8 cellular contexts compared by ENCODE assay signal in genomic region chr2:37982147-37982582, GRCh38. TPM values are rescaled to one million over a fixed set of nuclear protein-coding genes. Genes with fewer than 3 reads are reported as not detected.
DNase-seq lines count a peak whose midpoint lies in the region; ATAC-seq, FAIRE-seq and TF ChIP-seq lines count a peak whose summit lies in the region.

No MANE protein-coding gene starts in this region.

- TF ChIP-seq CTCF in CD8-positive, alpha-beta T cell (IDR thresholded peaks at IDR 0.05) = peak; percentile 96
- TF ChIP-seq CTCF in HFFc6 (IDR thresholded peaks at IDR 0.05) (peak; percentile 97), PC-3 (conservative IDR thresholded peaks at IDR 0.05; ENCODE audit: low read depth, low read length) (peak; percentile 94), pancreas (IDR thresholded peaks at IDR 0.05) (peak; percentile 61 to 84 (median 70)), transverse colon (IDR thresholded peaks at IDR 0.05) (peak; percentile 72 to 87 (median 81))

- no peak overlapping the region for H2AFZ ChIP-seq in PC-3 (ENCODE audit: low read length)

- no peaks in the 10 kb centered on the region for H3K9me3 ChIP-seq in CD8-positive, alpha-beta T cell (ENCODE audit: low read length)
- H3K9me3 ChIP-seq in PC-3 (ENCODE audit: low read length) (no peaks in the 10 kb centered on the region), pancreas (no peaks in the 10 kb centered on the region), transverse colon (no peaks in the 10 kb centered on the region)

- POLR2A ChIA-PET in CD8-positive, alpha-beta T cell (lab: Charles Lee) = interaction anchor here (0.9 kb wide), 1 partner anchor 57 kb away, joined by 3 read pairs; the partner anchor contains the start of gene RMDN2
- POLR2A ChIA-PET in PC-3 (lab: Charles Lee; ENCODE audit: unreplicated experiment) = interaction anchor here (0.7 kb wide), 1 partner anchor 289 kb away, joined by 4 read pairs; no protein-coding TSS in a partner anchor

- no peaks in the 10 kb centered on the region for H3K36me3 Mint-ChIP-seq in CD8-positive, alpha-beta T cell
- no peaks in the 10 kb centered on the region for H3K36me3 Mint-ChIP-seq in HFFc6 (ENCODE audit: low read depth)

- 3 to 4% methylated on average over 3 of the region's 3 CpGs for WGBS in pancreas, 2 donors
- 4 to 14% methylated on average over 3 of the region's 3 CpGs for WGBS in transverse colon (ENCODE audit: low coverage in 1 of 2), 2 donors

- H3F3A ChIP-seq in PC-3 (ENCODE audit: low read length, unreplicated experiment) = no peaks in the 10 kb centered on the region

- no peak for ATAC-seq in CD8-positive, alpha-beta T cell
- ATAC-seq in PC-3 (peak; percentile 42; the same call in 1 of the 2 replicates), pancreas (peak; percentile 46 to 71 (median 60)), GM18511 (IDR thresholded peaks at IDR 0.05; ENCODE audit: unreplicated experiment) (no peak)

- TF ChIP-seq POLR2A in transverse colon (IDR thresholded peaks at IDR 0.05) = no peak

- H3K27me3 ChIP-seq in CD8-positive, alpha-beta T cell (ENCODE audit: insufficient read depth, low read length) = no peaks in the 10 kb centered on the region
- H3K27me3 ChIP-seq in PC-3 (ENCODE audit: low read length) (no peaks in the 10 kb centered on the region), pancreas (no peaks in the 10 kb centered on the region), transverse colon (no peaks in the 10 kb centered on the region)

- in situ Hi-C loops in transverse colon (cut with MboI; ENCODE audit: low pct_ligation_motif_present in 1 of 4, low pct_unique_long_range_greater_than_20kb in 1 of 4, low sequenced_read_pairs in 3 of 4) = loop anchor here (10.0 to 25.0 kb wide), 2 partner anchors 293 to 530 kb away; no protein-coding TSS in a partner anchor

- no peak overlapping the region for H3K27ac Mint-ChIP-seq in CD8-positive, alpha-beta T cell
- no peak overlapping the region for H3K27ac Mint-ChIP-seq in HFFc6

- H3K4me1 Mint-ChIP-seq in CD8-positive, alpha-beta T cell (ENCODE audit: low read depth) = peaks cover 3% of the 10 kb centered on the region
- H3K4me1 Mint-ChIP-seq in HFFc6 (ENCODE audit: low read depth) = peaks cover 6% of the 10 kb centered on the region; the same call in 1 of the 2 replicates

- DNase-seq in CD8-positive, alpha-beta T cell = peak; percentile 17 to 75 (median 38)
- DNase-seq in HFFc6 = peak; percentile 33
- DNase-seq in PC-3 = peak; percentile 79
- DNase-seq in activated T-helper 9 cell treated with anti-CD3 and anti-CD28 coated beads, Interleukin-2, amount 50 U/mL, for 16 hours (ENCODE audit: low read depth) = peak; percentile 31
- DNase-seq in globus pallidus (ENCODE audit: low spot score) = peak; percentile 36
- DNase-seq in pancreas = peak in 5 of 6 donors; percentile 32 to 76 (median 53)
- peak; percentile 75 for DNase-seq in transverse colon

- H3K9me2 ChIP-seq in PC-3 (replicated peaks; ENCODE audit: low read length) = no peaks in the 10 kb centered on the region

- H3K4me3 Mint-ChIP-seq in CD8-positive, alpha-beta T cell = no peak overlapping the region
- H3K4me3 Mint-ChIP-seq in HFFc6 = no peak overlapping the region

- no peaks in the 10 kb centered on the region for H3K4me1 ChIP-seq in CD8-positive, alpha-beta T cell (ENCODE audit: insufficient read depth, low read length)
- H3K4me1 ChIP-seq in PC-3 (ENCODE audit: insufficient read depth, low read length) = 0 out of 2 replicates have a peak, but pooled peaks cover 6% of the 10 kb centered on the region
- H3K4me1 ChIP-seq in pancreas = peaks cover 0 to 3% (median 0%) of the 10 kb centered on the region in 3 donors
- H3K4me1 ChIP-seq in transverse colon = no peaks in the 10 kb centered on the region

- no peak overlapping the region for H3K9ac ChIP-seq in PC-3 (ENCODE audit: low read length)

- no peak overlapping the region for H3K27ac ChIP-seq in CD8-positive, alpha-beta T cell (ENCODE audit: low read depth, low read length)
- no peak overlapping the region for H3K27ac ChIP-seq in PC-3 (ENCODE audit: low read length)
- no peak overlapping the region for H3K27ac ChIP-seq in pancreas
- H3K27ac ChIP-seq in transverse colon = no peak overlapping the region

- H3K36me3 ChIP-seq in CD8-positive, alpha-beta T cell (ENCODE audit: insufficient read depth, low read length) = no peaks in the 10 kb centered on the region
- H3K36me3 ChIP-seq in PC-3 (ENCODE audit: low read depth, low read length) = no peaks in the 10 kb centered on the region
- no peaks in the 10 kb centered on the region for H3K36me3 ChIP-seq in pancreas
- H3K36me3 ChIP-seq in transverse colon = no peaks in the 10 kb centered on the region

- no peaks in the 10 kb centered on the region for H4K20me1 ChIP-seq in PC-3 (ENCODE audit: low read length)

- no peak for TF ChIP-seq EP300 in transverse colon (IDR thresholded peaks at IDR 0.05; ENCODE audit: low read depth)

- no peaks in the 10 kb centered on the region for H3K9me3 Mint-ChIP-seq in CD8-positive, alpha-beta T cell
- no peaks in the 10 kb centered on the region for H3K9me3 Mint-ChIP-seq in HFFc6

- no peak overlapping the region for H3K4me3 ChIP-seq in CD8-positive, alpha-beta T cell (ENCODE audit: low read depth, low read length)
- H3K4me3 ChIP-seq in PC-3 (ENCODE audit: low read length) (no peak overlapping the region), pancreas (no peak overlapping the region), transverse colon (no peak overlapping the region)

- CTCF ChIA-PET in CD8-positive, alpha-beta T cell (lab: Charles Lee) = interaction anchor here (0.7 to 2.1 kb wide), 7 partner anchors 9 to 527 kb away, joined by 3 to 13 read pairs (median 4); no protein-coding TSS in a partner anchor
- CTCF ChIA-PET in PC-3 (lab: Charles Lee) = interaction anchor here (1.0 kb wide), 2 partner anchors 15 to 292 kb away, joined by 3 to 5 read pairs; no protein-coding TSS in a partner anchor

- H3K4me2 ChIP-seq in PC-3 (ENCODE audit: low read length) = peak overlapping the region; percentile 49

- H3K27me3 Mint-ChIP-seq in CD8-positive, alpha-beta T cell (ENCODE audit: low read depth) = no peaks in the 10 kb centered on the region
- peaks cover 6% of the 10 kb centered on the region for H3K27me3 Mint-ChIP-seq in HFFc6 (ENCODE audit: insufficient read depth)

- no peaks in the 10 kb centered on the region for H3K79me2 ChIP-seq in PC-3 (ENCODE audit: low read length)

- FAIRE-seq in pancreas (lab: Jason Lieb, UNC) = peak; percentile 20

- no TSS peak for BruUV-seq in PC-3 (replicated peaks; lab: Mats Ljungman, UMichigan)

- intact Hi-C loops in CD8-positive, alpha-beta T cell (cut with DNase I, micrococcal nuclease) = loop anchor here (1.0 to 5.0 kb wide), 4 partner anchors 135 to 526 kb away; no protein-coding TSS in a partner anchor
- intact Hi-C loops in PC-3 (cut with micrococcal nuclease) = loop anchor here (1.0 to 5.0 kb wide), 2 partner anchors 95 to 292 kb away; partner anchors contain the start of gene CYP1B1
- intact Hi-C loops in pancreas (cut with DNase I) = loop anchor here in 2 of 3 donors (10.0 kb wide), 2 partner anchors 133 to 293 kb away; no protein-coding TSS in a partner anchor
- intact Hi-C loops in transverse colon (cut with DNase I; ENCODE audit: low total_unique reads) = loop anchor here (1.0 kb wide), 1 partner anchor 293 kb away; no protein-coding TSS in a partner anchor

RNA-seq across cellular contexts. Expression of gene RMDN2, which starts 57.1 kb away (rescaled TPM):
- total RNA-seq in CD8-positive, alpha-beta T cell = 1 to 10 TPM; 3.4 to 3.9 TPM
- 1 to 10 TPM; 2.6 to 6.7 (median 3.4) TPM for total RNA-seq in HFFc6 (2021; fragmentation: NEBNext Ultra II Directional; extraction: Animal tissue kit (Norgen Biotek cat#: 25700))
- total RNA-seq in PC-3 (2014; rRNA removed) (2.4 and 2.6 TPM in 2 replicates), pancreas (1 to 10 TPM; 2.4 to 5.9 (median 3.7) TPM), transverse colon (10 to 100 TPM; 12.3 to 48.3 (median 28.9) TPM)
- polyA plus RNA-seq in pancreas = 1 to 10 TPM; 2.8 to 6.6 TPM

Comparison
In these comparisons a context has a peak if more than half of its experiments do, and no peak if none do; other contexts are left out.
1. ATAC-seq: peak in PC-3 (single experiment) and pancreas (4 of 4); none in CD8-positive, alpha-beta T cell (single experiment) and GM18511 (single experiment).
2. Peak in every context shown above with its lines, with median percentiles within 50 percentile points of each other: DNase-seq and CTCF ChIP-seq.